26 cellular contexts compared by ENCODE assay signal in the genomic region with DNA sequence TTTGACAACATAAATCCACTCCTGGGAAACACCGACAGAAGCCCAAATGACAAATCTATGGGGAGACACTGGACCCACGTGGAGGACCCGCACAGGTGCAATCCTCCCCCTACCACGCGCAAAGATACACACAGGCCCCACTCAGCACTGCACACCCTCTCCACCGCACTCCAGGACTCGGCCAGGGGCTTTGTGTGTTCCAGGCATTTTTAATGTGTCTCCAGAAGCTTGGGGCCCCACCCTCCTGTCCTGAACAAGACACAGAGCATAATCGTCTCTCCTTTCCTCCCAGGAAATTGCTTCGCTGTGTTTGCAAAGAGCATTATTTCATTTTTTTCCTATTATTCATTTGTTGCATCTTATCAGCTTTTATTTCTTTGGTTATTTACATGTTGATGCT.
DNase-seq lines count a peak whose midpoint lies in the region; ATAC-seq and TF ChIP-seq lines count a peak whose summit lies in the region.
"Had no signal": no experiment of that assay in that cellular context is flagged by ENCODE, and none has a peak within 500 bp of the region (broad histone marks: within the 10 kb centered on the region; RNA-seq: fewer than 3 reads in every experiment).

No MANE protein-coding gene starts in this region.

- H3K4me1 ChIP-seq in H9 (ENCODE audit: insufficient read depth, low read length) (peaks cover 2% of the 10 kb centered on the region; the same call in 1 of the 2 replicates), ectodermal cell (ENCODE audit: control insufficient read depth, insufficient read depth, low read length) (peaks cover 81% of the 10 kb centered on the region), mesenchymal stem cell (ENCODE audit: control insufficient read depth, insufficient read depth, low read depth, low read length) (peaks cover 6% of the 10 kb centered on the region), neural progenitor cell (peaks cover 95% of the 10 kb centered on the region), adrenal gland (replicated peaks in 1 of 2) (no peaks in the 10 kb centered on the region)
- H3K4me1 ChIP-seq: BE2C, SJSA1 had no signal

- H3K27me3 Mint-ChIP-seq in H9 (ENCODE audit: low read depth) (no peaks in the 10 kb centered on the region), neural progenitor cell (ENCODE audit: insufficient read depth, low read depth) (no peaks in the 10 kb centered on the region)
- H3K27me3 Mint-ChIP-seq: CD8-positive, alpha-beta memory T cell had no signal

- H3K79me2 ChIP-seq in H9 (ENCODE audit: insufficient read depth, low read length), result no peaks in the 10 kb centered on the region
- peaks cover 91% of the 10 kb centered on the region for H3K79me2 ChIP-seq in neural progenitor cell (ENCODE audit: low read depth)

- no peak for ATAC-seq in HG03025 (IDR thresholded peaks at IDR 0.05; ENCODE audit: low FRiP score, unreplicated experiment)
- no peak for ATAC-seq in GM21367 (IDR thresholded peaks at IDR 0.05; ENCODE audit: unreplicated experiment)

- H4K8ac ChIP-seq in H9 (replicated peaks; ENCODE audit: insufficient read length, low read depth, low read length) (no peak overlapping the region), mesenchymal stem cell (ENCODE audit: low read length) (no peak overlapping the region)

- H2BK5ac ChIP-seq in H9 (ENCODE audit: insufficient read length, low read length), result no peak overlapping the region
- no peak overlapping the region for H2BK5ac ChIP-seq in mesenchymal stem cell (ENCODE audit: low read depth, low read length, poor library complexity, severe bottlenecking)

- H3K9me3 Mint-ChIP-seq in H9 (no peaks in the 10 kb centered on the region), neural progenitor cell (no peaks in the 10 kb centered on the region)
- H3K9me3 Mint-ChIP-seq: CD14-positive monocyte; CD8-positive, alpha-beta memory T cell; HFFc6 had no signal

- H3K4me3 Mint-ChIP-seq in H9 (no peak overlapping the region), neural progenitor cell (no peak overlapping the region)
- H3K4me3 Mint-ChIP-seq: CD14-positive monocyte; CD8-positive, alpha-beta memory T cell; HFFc6 had no signal

- H3K4me3 ChIP-seq in ectodermal cell (ENCODE audit: insufficient read depth, low read depth, low read length), result no peak overlapping the region
- H3K4me3 ChIP-seq in mesenchymal stem cell (ENCODE audit: insufficient read depth in 1 of 2, low read depth in 1 of 2, low read length in 2 of 2), result no peak overlapping the region
- no peak overlapping the region for H3K4me3 ChIP-seq in neural progenitor cell
- no peak overlapping the region for H3K4me3 ChIP-seq in adrenal gland
- H3K4me3 ChIP-seq: SJSA1 had no signal

- WGBS in H9 (ENCODE audit: extremely low coverage, insufficient read length, low lambda C conversion rate), result no CpG with 5 or more reads among the region's 9 CpGs
- WGBS in ectodermal cell, 2 experiments, result 75 to 76% methylated on average over 9 of the region's 9 CpGs
- 86% methylated on average over 7 of the region's 9 CpGs for WGBS in mesenchymal stem cell
- WGBS in adrenal gland, 4 donors, result 70 to 91% (median 90%) methylated on average over 9 of the region's 9 CpGs

- H3K9ac ChIP-seq in H9 (ENCODE audit: extremely low read depth, insufficient read length, low read length) (no peak overlapping the region), mesenchymal stem cell (ENCODE audit: low read length) (peak overlapping the region; percentile 6), neural progenitor cell (no peak overlapping the region)

- no peak overlapping the region for H2BK12ac ChIP-seq in H9 (ENCODE audit: insufficient read length, low read depth, low read length)
- H2BK12ac ChIP-seq in mesenchymal stem cell (ENCODE audit: low read length in 2 of 2), result no peak overlapping the region

- H3K4me1 Mint-ChIP-seq in H9, result peaks cover 35 to 38% of the 10 kb centered on the region in 2 experiments
- peaks cover 16% of the 10 kb centered on the region for H3K4me1 Mint-ChIP-seq in neural progenitor cell
- H3K4me1 Mint-ChIP-seq: CD14-positive monocyte; CD8-positive, alpha-beta memory T cell had no signal

- no peaks in the 10 kb centered on the region for H3K36me3 ChIP-seq in ectodermal cell (ENCODE audit: control insufficient read depth, insufficient read depth, low read length)
- H3K36me3 ChIP-seq in mesenchymal stem cell (ENCODE audit: control insufficient read depth in 1 of 2, insufficient read depth in 2 of 2, low read depth in 1 of 2, low read length in 2 of 2), result peaks cover 0 to 1% of the 10 kb centered on the region in 2 experiments
- H3K36me3 ChIP-seq in neural progenitor cell, result no peaks in the 10 kb centered on the region
- H3K36me3 ChIP-seq in adrenal gland (replicated peaks in 1 of 2), result no peaks in the 10 kb centered on the region
- H3K36me3 ChIP-seq: BE2C, SJSA1 had no signal

- H3K14ac ChIP-seq in H9 (ENCODE audit: insufficient read depth, low read length) (no peak overlapping the region), mesenchymal stem cell (ENCODE audit: low read length in 2 of 2) (no peak overlapping the region)

- H3K56ac ChIP-seq in H9 (ENCODE audit: insufficient read length, low read depth, low read length), result no peak overlapping the region

- H2BK120ac ChIP-seq in H9 (ENCODE audit: low read depth, low read length, poor library complexity, severe bottlenecking), result no peak overlapping the region
- no peak overlapping the region for H2BK120ac ChIP-seq in mesenchymal stem cell (ENCODE audit: low read depth, low read length)

- H3K18ac ChIP-seq in H9 (ENCODE audit: insufficient read length, low read depth, low read length), result no peak overlapping the region
- H3K18ac ChIP-seq in mesenchymal stem cell (ENCODE audit: low read depth in 1 of 2, low read length in 2 of 2), result no peak overlapping the region

- H3K23me2 ChIP-seq in H9 (ENCODE audit: insufficient read length, low read depth, low read length, poor library complexity, severe bottlenecking), result no peaks in the 10 kb centered on the region

- no peak overlapping the region for H2BK20ac ChIP-seq in H9 (ENCODE audit: low read depth, low read length, poor library complexity, severe bottlenecking)

- peaks cover 2% of the 10 kb centered on the region for H3K79me1 ChIP-seq in H9 (ENCODE audit: insufficient read depth, low read depth, low read length, poor library complexity, severe bottlenecking)
- H3K79me1 ChIP-seq in mesenchymal stem cell (replicated peaks; ENCODE audit: low read length, poor library complexity, severe bottlenecking), result peaks cover 34% of the 10 kb centered on the region

- no peak for TF ChIP-seq CTCF in H9 (conservative IDR thresholded peaks at IDR 0.05)
- no peak for TF ChIP-seq CTCF in neural progenitor cell (IDR thresholded peaks at IDR 0.05)
- TF ChIP-seq CTCF in adrenal gland (IDR thresholded peaks at IDR 0.05), result no peak

- H4K20me1 ChIP-seq in H9 (ENCODE audit: control insufficient read depth, insufficient read depth, insufficient read length), result no peaks in the 10 kb centered on the region
- H4K20me1 ChIP-seq in neural progenitor cell (ENCODE audit: low read depth), result peaks cover 100% of the 10 kb centered on the region

- H3K27me3 ChIP-seq in H9 (ENCODE audit: insufficient read depth, low read length), result no peaks in the 10 kb centered on the region
- H3K27me3 ChIP-seq in ectodermal cell (ENCODE audit: control insufficient read depth, insufficient read depth, low read length, poor library complexity, severe bottlenecking), result no peaks in the 10 kb centered on the region
- H3K27me3 ChIP-seq in mesenchymal stem cell (ENCODE audit: control insufficient read depth in 1 of 2, insufficient read depth in 1 of 2, low read length in 2 of 2), result peaks cover 0 to 3% of the 10 kb centered on the region in 2 experiments
- H3K27me3 ChIP-seq in neural progenitor cell, result no peaks in the 10 kb centered on the region
- no peaks in the 10 kb centered on the region for H3K27me3 ChIP-seq in adrenal gland
- H3K27me3 ChIP-seq: BE2C, SJSA1 had no signal

- H3K4ac ChIP-seq in H9 (ENCODE audit: low read depth, low read length) (no peak overlapping the region), mesenchymal stem cell (ENCODE audit: low read depth in 1 of 2, low read length in 2 of 2) (no peak overlapping the region)

- TF ChIP-seq POLR2A in adrenal gland (IDR thresholded peaks at IDR 0.05), result no peak

- no peak overlapping the region for H2BK15ac ChIP-seq in H9 (ENCODE audit: low read depth, low read length)
- H2BK15ac ChIP-seq in mesenchymal stem cell (ENCODE audit: low read depth, poor library complexity, severe bottlenecking), result no peak overlapping the region

- H2AFZ ChIP-seq in H9 (ENCODE audit: low read length) (no peak overlapping the region), mesenchymal stem cell (ENCODE audit: low read depth, low read length) (no peak overlapping the region), neural progenitor cell (replicated peaks) (no peak overlapping the region)

- H3F3A ChIP-seq in neural progenitor cell (ENCODE audit: low read depth), result peaks cover 64% of the 10 kb centered on the region

- H4K91ac ChIP-seq in H9 (ENCODE audit: insufficient read length, low read depth, low read length) (no peak overlapping the region), mesenchymal stem cell (ENCODE audit: low read length) (no peak overlapping the region)

- no peaks in the 10 kb centered on the region for H3K36me3 Mint-ChIP-seq in H9 (ENCODE audit: insufficient read depth in 1 of 3, low read depth in 3 of 3)
- H3K36me3 Mint-ChIP-seq in neural progenitor cell, result no peaks in the 10 kb centered on the region
- H3K36me3 Mint-ChIP-seq: CD14-positive monocyte; CD8-positive, alpha-beta memory T cell had no signal

- H3T11ph ChIP-seq in H9 (ENCODE audit: low read length), result no peak overlapping the region

- H3K27ac Mint-ChIP-seq in H9 (peak overlapping the region; percentile 25 to 76 (median 72); a peak in 5 of 7 replicates), neural progenitor cell (peak overlapping the region; percentile 97)
- H3K27ac Mint-ChIP-seq: CD14-positive monocyte; CD8-positive, alpha-beta memory T cell; HFFc6 had no signal

- H2AK5ac ChIP-seq in H9 (ENCODE audit: insufficient read length, low read length), result no peak overlapping the region
- no peak overlapping the region for H2AK5ac ChIP-seq in mesenchymal stem cell (ENCODE audit: low read length, severe bottlenecking)

- H3K9me3 ChIP-seq in H9 (ENCODE audit: control insufficient read depth, low read depth, low read length), result no peaks in the 10 kb centered on the region
- H3K9me3 ChIP-seq in ectodermal cell (ENCODE audit: control insufficient read depth, low read length), result no peaks in the 10 kb centered on the region
- no peaks in the 10 kb centered on the region for H3K9me3 ChIP-seq in mesenchymal stem cell (ENCODE audit: control insufficient read depth, low read length)
- H3K9me3 ChIP-seq in neural progenitor cell (ENCODE audit: low read depth), result no peaks in the 10 kb centered on the region
- no peaks in the 10 kb centered on the region for H3K9me3 ChIP-seq in adrenal gland (replicated peaks in 1 of 3)
- H3K9me3 ChIP-seq: BE2C, SJSA1 had no signal

- H4K5ac ChIP-seq in H9 (ENCODE audit: insufficient read length, low read depth, low read length), result no peak overlapping the region

- H3K23ac ChIP-seq in H9 (ENCODE audit: insufficient read length, low read depth, low read length) (no peak overlapping the region), mesenchymal stem cell (ENCODE audit: low read length in 2 of 2) (no peak overlapping the region)

- H3K27ac ChIP-seq in H9 (ENCODE audit: insufficient read length, low read depth, low read length) (no peak overlapping the region), ectodermal cell (ENCODE audit: insufficient read depth, low read depth, low read length, poor library complexity, severe bottlenecking) (peak overlapping the region; percentile 74), mesenchymal stem cell (ENCODE audit: low read length, poor library complexity, severe bottlenecking) (no peak overlapping the region), neural progenitor cell (peak overlapping the region; percentile 92), adrenal gland (no peak overlapping the region)
- H3K27ac ChIP-seq: SJSA1 had no signal

- intact Hi-C loops in adrenal gland (cut with DNase I), result no loop called here

- DNase-seq in H9, result no peak
- DNase-seq in mesenchymal stem cell, result no peak
- no peak for DNase-seq in neural progenitor cell (ENCODE audit: low spot score)
- DNase-seq in activated CD4-positive, alpha-beta T cell treated with anti-CD3 and anti-CD28 coated beads, Interleukin-2, amount 50 U/mL, for 48 hours, result no peak
- no peak for DNase-seq in adrenal gland
- DNase-seq: 8988T; ACHN; BE2C; CD8-positive, alpha-beta memory T cell; DMS 273 treated with DMSO at 0.1 percent for 48 hours; DMS79 treated with DMSO at 0.1 percent for 48 hours; GF-D8; HFFc6; NCI-H1092; NCI-H1417 treated with DMSO at 0.1 percent for 48 hours; NCI-H1694 treated with DMSO at 0.1 percent for 48 hours; NCI-H2081; NCI-H2227 treated with DMSO at 0.1 percent for 48 hours; NCI-H69; Right ventricle myocardium superior; RPMI8226 had no signal

- H3K4me2 ChIP-seq in H9 (ENCODE audit: insufficient read depth, insufficient read length, low read length) (no peak overlapping the region), mesenchymal stem cell (ENCODE audit: low read length, poor library complexity, severe bottlenecking) (no peak overlapping the region), neural progenitor cell (peak overlapping the region; percentile 74)

Comparison
In these comparisons a context has a peak if more than half of its experiments do, and no peak if none do; other contexts are left out.
1. H3K27ac ChIP-seq: peak in ectodermal cell (single experiment) and neural progenitor cell (single experiment); none in H9 (single experiment), mesenchymal stem cell (single experiment) and adrenal gland (0 of 5).